ENCODE assay signal across 2 cellular contexts in genomic region chr18:62496262-62496661, GRCh38.
TF ChIP-seq lines count a peak whose summit lies in the region.

No MANE protein-coding gene starts in this region.

TF ChIP-seq in HepG2, 621 proteins besides CTCF, POLR2A, EP300 and RAD21:
- TF ChIP-seq BCL3 (CRISPR knock-in tag; IDR thresholded peaks at IDR 0.05) = no peak
- no peak for TF ChIP-seq JUN (CRISPR knock-in tag; IDR thresholded peaks at IDR 0.05)
- TF ChIP-seq ZBTB33 (CRISPR knock-in tag; IDR thresholded peaks at IDR 0.05) = no peak
- TF ChIP-seq ZNF580 (CRISPR knock-in tag; IDR thresholded peaks at IDR 0.05; ENCODE audit: borderline replicate concordance, low read depth) = no peak
- TF ChIP-seq GPBP1L1 (CRISPR knock-in tag; IDR thresholded peaks at IDR 0.05) = no peak
- no peak for TF ChIP-seq ZNF749 (CRISPR knock-in tag; IDR thresholded peaks at IDR 0.05; ENCODE audit: borderline replicate concordance)
- TF ChIP-seq ATF7 (IDR thresholded peaks at IDR 0.05) = peak; percentile 45; the same call in 1 of the 2 replicates
- TF ChIP-seq ATF7 (CRISPR knock-in tag; IDR thresholded peaks at IDR 0.05) = no peak
- no peak for TF ChIP-seq EED (CRISPR knock-in tag; IDR thresholded peaks at IDR 0.05)
- TF ChIP-seq HNF1B (CRISPR knock-in tag; IDR thresholded peaks at IDR 0.05) = no peak
- TF ChIP-seq TFE3 (CRISPR knock-in tag; IDR thresholded peaks at IDR 0.05) = no peak
- TF ChIP-seq ZBTB7B (CRISPR knock-in tag; IDR thresholded peaks at IDR 0.05) = no peak
- no peak for TF ChIP-seq LBX2 (CRISPR knock-in tag; IDR thresholded peaks at IDR 0.05; ENCODE audit: borderline replicate concordance)
- no peak for TF ChIP-seq JDP2 (CRISPR knock-in tag; IDR thresholded peaks at IDR 0.05; ENCODE audit: borderline replicate concordance)
- no peak for TF ChIP-seq TBX3 (IDR thresholded peaks at IDR 0.05; ENCODE audit: borderline replicate concordance)
- 0 out of 2 replicates have a peak, but pooled peaks have one; percentile 8 for TF ChIP-seq CREB1 (IDR thresholded peaks at IDR 0.05)
- no peak for TF ChIP-seq CREB1 (CRISPR knock-in tag; IDR thresholded peaks at IDR 0.05)
- TF ChIP-seq NFIC (IDR thresholded peaks at IDR 0.05; ENCODE audit: low read length) = no peak
- TF ChIP-seq MIXL1 (CRISPR knock-in tag; IDR thresholded peaks at IDR 0.05) = no peak
- no peak for TF ChIP-seq PRMT3 (CRISPR knock-in tag; IDR thresholded peaks at IDR 0.05; ENCODE audit: borderline replicate concordance, low read depth)

TF ChIP-seq in K562, 482 proteins besides CTCF, POLR2A, EP300 and RAD21:
- TF ChIP-seq CEBPB (tag; IDR thresholded peaks at IDR 0.05) (peak; percentile 46; the same call in 1 of the 2 replicates), ZBTB17 (CRISPR knock-in tag; IDR thresholded peaks at IDR 0.05) (no peak), POLR3G (IDR thresholded peaks at IDR 0.05; ENCODE audit: extremely low read depth, insufficient read length, insufficient replicate concordance) (no peak), ATF3 (IDR thresholded peaks at IDR 0.05) (peak; percentile 55; the same call in 1 of the 2 replicates), ATF3 (CRISPR knock-in tag; conservative IDR thresholded peaks at IDR 0.05) (no peak), CEBPG (CRISPR knock-in tag; IDR thresholded peaks at IDR 0.05) (no peak), CEBPG (tag; conservative IDR thresholded peaks at IDR 0.05 in 1 of 2, IDR thresholded peaks at IDR 0.05 in 1 of 2) (peak in 1 of 2 experiments; percentile 63; a peak in 2 of 4 replicates)
TF ChIP-seq in K562: peak in this region for 3.
